In genomic region chr20:37728635-37728983, GRCh38 we compare ENCODE assay signal across 22 cellular contexts. TPM values are rescaled to one million over a fixed set of nuclear protein-coding genes. Genes with fewer than 3 reads are reported as not detected.
A peak's percentile ranks its signal among the peaks of the same experiment; 100 is the strongest.
DNase-seq lines count a peak whose midpoint lies in the region; ATAC-seq, FAIRE-seq and TF ChIP-seq lines count a peak whose summit lies in the region.
"Had no signal": no experiment of that assay in that cellular context is flagged by ENCODE, and none has a peak within 500 bp of the region (broad histone marks: within the 10 kb centered on the region; RNA-seq: fewer than 3 reads in every experiment).

No MANE protein-coding gene starts in this region.

- H3K27ac Mint-ChIP-seq in HFFc6 = no peak overlapping the region
- H3K27ac Mint-ChIP-seq: activated naive CD4-positive, alpha-beta T cell treated with anti-CD3 and anti-CD28 coated beads, Interleukin-2, amount 50 U/mL, for 72 hours; activated T-helper 1 cell treated with anti-CD3 and anti-CD28 coated beads, Interleukin-12 subunit alpha, Interleukin-12 subunit beta, Interleukin-2, Interleukin-4 antibody, amounts not matched to agents 30 ng/mL and 10 ng/mL and 1 ng/mL, durations not matched to agents 14 hours and 24 hours and 36 hours had no signal

- H3K9ac ChIP-seq in K562 (ENCODE audit: insufficient read depth in 1 of 2, low read depth in 2 of 2, low read length in 2 of 2) = no peak overlapping the region

- H3K9me3 Mint-ChIP-seq in HFFc6 = no peaks in the 10 kb centered on the region
- H3K9me3 Mint-ChIP-seq: activated naive CD4-positive, alpha-beta T cell treated with anti-CD3 and anti-CD28 coated beads, Interleukin-2, amount 50 U/mL, for 72 hours; activated T-helper 1 cell treated with anti-CD3 and anti-CD28 coated beads, Interleukin-12 subunit alpha, Interleukin-12 subunit beta, Interleukin-2, Interleukin-4 antibody, amounts not matched to agents 30 ng/mL and 10 ng/mL and 1 ng/mL, durations not matched to agents 14 hours and 24 hours and 36 hours had no signal

- intact Hi-C loops in Right ventricle myocardium inferior (cut with DNase I) (no loop called here), K562 (cut with micrococcal nuclease) (no loop called here), right cardiac atrium (cut with DNase I) (no loop called here)

- POLR2A ChIA-PET in K562 (lab: Yijun Ruan, JAX) = interaction anchor here (1.2 kb wide), 1 partner anchor 27 kb away, joined by 3 read pairs; no protein-coding TSS in a partner anchor

- DNase-seq in cardiac muscle cell (ENCODE audit: low read depth in 1 of 2, low spot score in 1 of 2) (no peak), Right ventricle myocardium inferior (ENCODE audit: missing footprints) (no peak), K562 (ENCODE audit: extremely low read depth in 1 of 4, low spot score in 3 of 4) (peak in 2 of 4 experiments; percentile 17), right cardiac atrium (no peak), substantia nigra (lab: John Stamatoyannopoulos, UW) (no peak), HFFc6 (no peak), NCI-H1048 (lab: John Stamatoyannopoulos, UW) (no peak), T-helper 2 cell (no peak)
- DNase-seq: activated CD4-positive, alpha-beta T cell treated with anti-CD3 and anti-CD28 coated beads for 4 hours; cortex of kidney; DMS79 treated with DMSO at 0.1 percent for 48 hours; NCI-H2029; NCI-H2227 treated with DMSO at 0.1 percent for 48 hours; stimulated activated CD4-positive, alpha-beta T cell treated with anti-CD3 and anti-CD28 coated beads, Interleukin-2, amount 100 ng/mL, for 48 hours; stimulated activated naive CD4-positive, alpha-beta T cell; tibial artery had no signal

- ATAC-seq in Right ventricle myocardium inferior (no peak), K562 (peak; percentile 69), right cardiac atrium (no peak)

- no peak for TF ChIP-seq POLR2A in K562 (conservative IDR thresholded peaks at IDR 0.05)

- 31% methylated on average over 2 of the region's 2 CpGs for whole genome bisulfite sequencing in K562 (ENCODE audit: insufficient coverage, low coverage, missing lambda C conversion rate)
- WGBS in right cardiac atrium = 64% methylated on average over 2 of the region's 2 CpGs

- H3K4me3 ChIP-seq in cardiac muscle cell = no peak overlapping the region
- H3K4me3 ChIP-seq in K562 = no peak overlapping the region
- H3K4me3 ChIP-seq in right cardiac atrium (ENCODE audit: low read length) = no peak overlapping the region
- H3K4me3 ChIP-seq: GM12878, smooth muscle cell, tibial artery had no signal

- H3K9me1 ChIP-seq in K562 (ENCODE audit: control insufficient read depth, insufficient read depth, low read length) = no peaks in the 10 kb centered on the region

- no peak for TF ChIP-seq RAD21 in K562 (CRISPR knock-in tag; conservative IDR thresholded peaks at IDR 0.05 in 1 of 2, IDR thresholded peaks at IDR 0.05 in 1 of 2)

- H3K27ac ChIP-seq in cardiac muscle cell (peak overlapping the region; percentile 93), K562 (ENCODE audit: extremely low read depth, low read depth, low read length) (no peak overlapping the region), right cardiac atrium (ENCODE audit: low read length) (peak overlapping the region; percentile 73), substantia nigra (ENCODE audit: low read depth, low read length, poor library complexity, severe bottlenecking) (peak overlapping the region; percentile 67)
- H3K27ac ChIP-seq: tibial artery had no signal

- no peaks in the 10 kb centered on the region for H4K20me1 ChIP-seq in K562 (replicated peaks; ENCODE audit: control insufficient read depth, insufficient read depth, low read length)

- no peak overlapping the region for H3K4me2 ChIP-seq in K562 (ENCODE audit: insufficient read depth, low read length)
- H3K4me2 ChIP-seq: smooth muscle cell had no signal

- H3K36me3 ChIP-seq in cardiac muscle cell (no peaks in the 10 kb centered on the region), K562 (ENCODE audit: control insufficient read depth, insufficient read depth, low read length) (peaks cover 5% of the 10 kb centered on the region; the same call in 1 of the 3 replicates)

- CTCF ChIA-PET in K562 (lab: Yijun Ruan, JAX; ENCODE audit: low intra/inter-chr PET ratio) = interaction anchor here (0.5 kb wide), 1 partner anchor 19 kb away, joined by 5 read pairs; no protein-coding TSS in a partner anchor

- no peaks in the 10 kb centered on the region for H3K27me3 Mint-ChIP-seq in HFFc6 (ENCODE audit: insufficient read depth)

- in situ Hi-C loops in K562 (cut with MboI) = no loop called here

- no peaks in the 10 kb centered on the region for H3K79me2 ChIP-seq in K562 (ENCODE audit: control insufficient read depth, insufficient read depth, low read length)

- FAIRE-seq in K562 (lab: Jason Lieb, UNC) = no peak
- FAIRE-seq: A204.1, endothelial cell of umbilical vein, GM12878 had no signal

- peaks cover 25% of the 10 kb centered on the region for H3K4me1 Mint-ChIP-seq in HFFc6 (ENCODE audit: low read depth)

- TF ChIP-seq CTCF in cardiac muscle cell (IDR thresholded peaks at IDR 0.05; ENCODE audit: low read depth, low read length) (no peak), K562 (IDR thresholded peaks at IDR 0.05 in 2 of 3, conservative IDR thresholded peaks at IDR 0.05 in 1 of 3; ENCODE audit: insufficient read depth in 2 of 3, low read depth in 1 of 3, low read length in 3 of 3) (no peak), HFFc6 (IDR thresholded peaks at IDR 0.05) (no peak)

- BruUV-seq in K562 (replicated peaks; lab: Mats Ljungman, UMichigan) = no TSS peak

- no peak for TF ChIP-seq EP300 in K562 (IDR thresholded peaks at IDR 0.05; ENCODE audit: low read length)

- peaks cover 65% of the 10 kb centered on the region for H3K4me1 ChIP-seq in cardiac muscle cell (ENCODE audit: low read depth)
- no peaks in the 10 kb centered on the region; a peak in 1 of 5 replicates for H3K4me1 ChIP-seq in K562 (replicated peaks in 1 of 2; ENCODE audit: control insufficient read depth in 2 of 2, insufficient read depth in 2 of 2, low read length in 2 of 2)
- H3K4me1 ChIP-seq in right cardiac atrium (ENCODE audit: control insufficient read depth, insufficient read depth, low read length) = peaks cover 7% of the 10 kb centered on the region

- H3K9me3 ChIP-seq in cardiac muscle cell (ENCODE audit: low read depth) (no peaks in the 10 kb centered on the region), K562 (replicated peaks; ENCODE audit: control insufficient read depth, insufficient read depth, low read depth, low read length) (no peaks in the 10 kb centered on the region), right cardiac atrium (ENCODE audit: control insufficient read depth, low read length) (no peaks in the 10 kb centered on the region)
- H3K9me3 ChIP-seq: tibial artery had no signal

- peaks cover 14% of the 10 kb centered on the region for H3K36me3 Mint-ChIP-seq in HFFc6 (ENCODE audit: low read depth)

- H3K27me3 ChIP-seq in cardiac muscle cell (no peaks in the 10 kb centered on the region), K562 (ENCODE audit: control insufficient read depth in 2 of 2, insufficient read depth in 2 of 2, low read length in 2 of 2) (no peaks in the 10 kb centered on the region), right cardiac atrium (ENCODE audit: control insufficient read depth, insufficient read depth) (no peaks in the 10 kb centered on the region)
- H3K27me3 ChIP-seq: tibial artery had no signal

- H3K4me3 Mint-ChIP-seq in HFFc6 = no peak overlapping the region
- H3K4me3 Mint-ChIP-seq: activated T-helper 1 cell treated with anti-CD3 and anti-CD28 coated beads, Interleukin-12 subunit alpha, Interleukin-12 subunit beta, Interleukin-2, Interleukin-4 antibody, amounts not matched to agents 30 ng/mL and 10 ng/mL and 1 ng/mL, durations not matched to agents 14 hours and 24 hours and 36 hours had no signal

- H2AFZ ChIP-seq in K562 (ENCODE audit: low read depth, low read length) = no peak overlapping the region

TF ChIP-seq in K562, 482 proteins besides CTCF, POLR2A, EP300 and RAD21 (continues in another document):
- no peak for TF ChIP-seq SFPQ (IDR thresholded peaks at IDR 0.05; ENCODE audit: low read depth, low read length)

RNA-seq across cellular contexts. Expression of gene CTNNBL1, which starts 34.8 kb away (rescaled TPM):
- total RNA-seq in cardiac muscle cell (32.9 and 37.0 TPM in 2 replicates), Right ventricle myocardium inferior (62.1 TPM), K562 (2014; rRNA removed) (32.4 and 35.4 TPM in 2 replicates), K562 (2014; rRNA removed; fragmentation: Illumina TruSeq; extraction: Trizol) (39.5 TPM in 2 replicates), K562 (2015; rRNA removed; fragmentation: Illumina TruSeq; extraction: Trizol) (39.9 and 47.1 TPM in 2 replicates), K562 (2021) (48.6 and 55.1 TPM in 2 replicates), right cardiac atrium (10 to 100 TPM; 52.9 to 65.7 (median 59.5) TPM)
- polyA plus RNA-seq in cardiac muscle cell (68.6 and 76.2 TPM in 2 replicates), K562 (2011; rRNA removed) (27.6 and 33.9 TPM in 2 replicates), K562 (2014; fragmentation: Illumina TruSeq; extraction: Trizol) (44.2 and 51.7 TPM in 2 replicates), K562 (2014; fragmentation: Nextera tagmentation; extraction: Ambion mirVana) (10 to 100 TPM; 43.6 to 85.6 TPM), K562 (2014; rRNA removed) (48.0 and 52.1 TPM in 2 replicates), right cardiac atrium (43.8 TPM)
- 16.7 and 18.9 TPM in 2 replicates for total RNA-seq in K562 (2011; cell fraction: chromatin; rRNA removed; ENCODE audit: low replicate concordance)
- total RNA-seq in K562 (2011; cell fraction: nucleolus; rRNA removed) = 11.3 and 14.2 TPM in 2 replicates
- 13.0 and 15.7 TPM in 2 replicates for total RNA-seq in K562 (2011; cell fraction: nucleoplasm; rRNA removed)
- 21.9 and 24.6 TPM in 2 replicates for polyA plus RNA-seq in K562 (2011; cell fraction: cytosol; rRNA removed)
- 16.0 and 18.0 TPM in 2 replicates for polyA plus RNA-seq in K562 (2011; cell fraction: nucleus; rRNA removed)
- polyA plus RNA-seq in K562 (2012) = 44.1 and 57.9 TPM in 2 replicates
- 36.7 and 41.5 TPM in 2 replicates for polyA minus RNA-seq in K562 (2011; rRNA and poly(A)+ RNA removed)
- 21.9 and 23.6 TPM in 2 replicates for polyA minus RNA-seq in K562 (2011; cell fraction: cytosol; rRNA and poly(A)+ RNA removed)
- polyA minus RNA-seq in K562 (2011; cell fraction: nucleus; rRNA and poly(A)+ RNA removed) = 12.4 and 19.3 TPM in 2 replicates
- 10 to 100 TPM; 49.7 to 62.4 (median 59.5) TPM for total RNA-seq in HFFc6 (2021; fragmentation: NEBNext Ultra II Directional; extraction: Animal tissue kit (Norgen Biotek cat#: 25700))
